ENCODE assay signal across 19 cellular contexts in genomic region chr7:77476871-77477270, GRCh38.
DNase-seq lines count a peak whose midpoint lies in the region; ATAC-seq, FAIRE-seq and TF ChIP-seq lines count a peak whose summit lies in the region.
"Had no signal": no experiment of that assay in that cellular context is flagged by ENCODE, and none has a peak within 500 bp of the region (broad histone marks: within the 10 kb centered on the region; RNA-seq: fewer than 3 reads in every experiment).

No MANE protein-coding gene starts in this region.

- no peaks in the 10 kb centered on the region for H3K36me3 ChIP-seq in HCT116 (ENCODE audit: control insufficient read depth in 1 of 2, insufficient read depth in 2 of 2, low read length in 2 of 2)
- no peaks in the 10 kb centered on the region for H3K36me3 ChIP-seq in CD8-positive, alpha-beta T cell (ENCODE audit: insufficient read depth, low read length)

- no peaks in the 10 kb centered on the region for H3K9me3 Mint-ChIP-seq in neural crest cell
- H3K9me3 Mint-ChIP-seq in CD8-positive, alpha-beta T cell = no peaks in the 10 kb centered on the region

- POLR2A ChIA-PET in A549 (lab: Yijun Ruan, JAX) = no interaction called here
- POLR2A ChIA-PET in HCT116 (lab: Charles Lee) = no interaction called here
- POLR2A ChIA-PET in CD8-positive, alpha-beta T cell (lab: Charles Lee) = no interaction called here

- RAD21 ChIA-PET in HCT116 (lab: Charles Lee; ENCODE audit: low non-redundant PET in 1 of 2, low total read pairs in 2 of 2, uncharacterized antibody in 2 of 2, unreplicated experiment in 2 of 2) = no interaction called here

- H3K9me2 ChIP-seq in HCT116 (ENCODE audit: insufficient read depth) = no peaks in the 10 kb centered on the region

- no peaks in the 10 kb centered on the region for H3K9me3 ChIP-seq in A549
- no peaks in the 10 kb centered on the region for H3K9me3 ChIP-seq in HCT116 (ENCODE audit: control insufficient read depth in 1 of 2, insufficient read depth in 1 of 2, low read depth in 1 of 2, low read length in 2 of 2)
- no peaks in the 10 kb centered on the region for H3K9me3 ChIP-seq in CD8-positive, alpha-beta T cell (ENCODE audit: low read length)
- H3K9me3 ChIP-seq: Caco-2 had no signal

- H3K27ac Mint-ChIP-seq in neural crest cell (ENCODE audit: unreplicated experiment) = peak overlapping the region; percentile 7
- no peak overlapping the region for H3K27ac Mint-ChIP-seq in CD8-positive, alpha-beta T cell

- ATAC-seq in A549 = no peak
- no peak for ATAC-seq in HCT116
- peak; percentile 19; the same call in 1 of the 3 replicates for ATAC-seq in SK-N-SH treated with all-trans-retinoic acid at 6 μM for 48 hours
- no peak for ATAC-seq in CD8-positive, alpha-beta T cell
- no peak for ATAC-seq in HG03457 (IDR thresholded peaks at IDR 0.05; ENCODE audit: unreplicated experiment)
- ATAC-seq: GM12878 had no signal

- intact Hi-C loops in HCT116 (cut with micrococcal nuclease) = no loop called here
- intact Hi-C loops in CD8-positive, alpha-beta T cell (cut with DNase I, micrococcal nuclease) = no loop called here

- no peak for TF ChIP-seq RAD21 in A549 (conservative IDR thresholded peaks at IDR 0.05 in 1 of 2, IDR thresholded peaks at IDR 0.05 in 1 of 2)
- TF ChIP-seq RAD21 in HCT116 (IDR thresholded peaks at IDR 0.05; ENCODE audit: low read depth) = no peak

- H4K20me1 ChIP-seq in HCT116 (ENCODE audit: insufficient read depth) = no peaks in the 10 kb centered on the region

- peak overlapping the region; percentile 85 to 93 for H3K27ac ChIP-seq in A549
- no peak overlapping the region for H3K27ac ChIP-seq in HCT116 (ENCODE audit: low read depth, low read length)
- no peak overlapping the region for H3K27ac ChIP-seq in CD8-positive, alpha-beta T cell (ENCODE audit: low read depth, low read length)

- CTCF ChIA-PET in A549 (lab: Yijun Ruan, JAX) = interaction anchor here (0.7 to 2.5 kb wide), 3 partner anchors 10 to 47 kb away, joined by 3 to 10 read pairs (median 3); no protein-coding TSS in a partner anchor
- CTCF ChIA-PET in HCT116 (lab: Charles Lee) = no interaction called here
- CTCF ChIA-PET in CD8-positive, alpha-beta T cell (lab: Charles Lee) = no interaction called here

- H3K4me1 ChIP-seq in A549 = peaks cover 53% of the 10 kb centered on the region
- no peaks in the 10 kb centered on the region for H3K4me1 ChIP-seq in HCT116 (ENCODE audit: control insufficient read depth in 1 of 2, insufficient read depth in 2 of 2, low read length in 2 of 2)
- peaks cover 6% of the 10 kb centered on the region for H3K4me1 ChIP-seq in CD8-positive, alpha-beta T cell (ENCODE audit: insufficient read depth, low read length)

- no peaks in the 10 kb centered on the region for H3K79me2 ChIP-seq in HCT116 (ENCODE audit: insufficient read depth, low read length)

- TF ChIP-seq CTCF in A549 (IDR thresholded peaks at IDR 0.05) (no peak), HCT116 (IDR thresholded peaks at IDR 0.05 in 2 of 3, conservative IDR thresholded peaks at IDR 0.05 in 1 of 3; ENCODE audit: borderline replicate concordance in 1 of 3, insufficient read depth in 1 of 3, low read depth in 2 of 3, low read length in 2 of 3) (no peak), neural crest cell (conservative IDR thresholded peaks at IDR 0.05) (no peak)
- no peak for TF ChIP-seq CTCF in CD8-positive, alpha-beta T cell (IDR thresholded peaks at IDR 0.05)

- no peaks in the 10 kb centered on the region for H3K27me3 ChIP-seq in HCT116 (ENCODE audit: insufficient read depth, low read length)
- no peaks in the 10 kb centered on the region for H3K27me3 ChIP-seq in CD8-positive, alpha-beta T cell (ENCODE audit: insufficient read depth, low read length)

- H3K4me1 Mint-ChIP-seq in neural crest cell = peaks cover 13% of the 10 kb centered on the region
- peaks cover 7% of the 10 kb centered on the region for H3K4me1 Mint-ChIP-seq in CD8-positive, alpha-beta T cell (ENCODE audit: low read depth)

- no peak for TF ChIP-seq POLR2A in A549 (IDR thresholded peaks at IDR 0.05; ENCODE audit: low read length)
- no peak for TF ChIP-seq POLR2A in HCT116 (IDR thresholded peaks at IDR 0.05; ENCODE audit: borderline replicate concordance, extremely low read depth, insufficient read depth, insufficient read length)

- H3K9ac ChIP-seq in HCT116 (ENCODE audit: low read length) = no peak overlapping the region

- no peak overlapping the region for H3K4me3 Mint-ChIP-seq in neural crest cell
- H3K4me3 Mint-ChIP-seq in CD8-positive, alpha-beta T cell = no peak overlapping the region
- H3K4me3 Mint-ChIP-seq: CD4-positive, alpha-beta memory T cell had no signal

- H3K4me2 ChIP-seq in A549 = 0 out of 3 replicates have a peak overlapping the region, but pooled peaks have one; percentile 2
- no peak overlapping the region for H3K4me2 ChIP-seq in HCT116 (ENCODE audit: low read length)

- FAIRE-seq in A549 (lab: Jason Lieb, UNC) = no peak
- FAIRE-seq: GM12878, GM18507, H1 had no signal

- no peak for TF ChIP-seq EP300 in A549 (IDR thresholded peaks at IDR 0.05)

- H3K27me3 Mint-ChIP-seq in neural crest cell (ENCODE audit: low read depth) = no peaks in the 10 kb centered on the region
- no peaks in the 10 kb centered on the region for H3K27me3 Mint-ChIP-seq in CD8-positive, alpha-beta T cell (ENCODE audit: low read depth)

- DNase-seq in A549 (ENCODE audit: low read depth in 1 of 2, low spot score in 1 of 2) = no peak
- DNase-seq in HCT116 (ENCODE audit: low read depth, low spot score) = no peak
- no peak for DNase-seq in neural crest cell (ENCODE audit: low read depth, low spot score)
- DNase-seq in CD8-positive, alpha-beta T cell = no peak
- DNase-seq in foreskin melanocyte = no peak
- DNase-seq: 8988T; C1 segment of cervical spinal cord; Caco-2; CD4-positive, alpha-beta memory T cell; DMS153; EL; GDM1; H7; HCEC 1CT had no signal

- WGBS in A549 (ENCODE audit: missing lambda C conversion rate) = 73% methylated on average over 3 of the region's 3 CpGs

- no peaks in the 10 kb centered on the region for H3K36me3 Mint-ChIP-seq in neural crest cell (ENCODE audit: low read depth)
- H3K36me3 Mint-ChIP-seq in CD8-positive, alpha-beta T cell = no peaks in the 10 kb centered on the region
- H3K36me3 Mint-ChIP-seq: CD4-positive, alpha-beta memory T cell had no signal

- no TSS peak for BruUV-seq in HCT116 (replicated peaks; lab: Mats Ljungman, UMichigan)

- H2AFZ ChIP-seq in HCT116 (ENCODE audit: low read depth, low read length, poor library complexity, severe bottlenecking) = peak overlapping the region; percentile 32

- H3K4me3 ChIP-seq in A549 = no peak overlapping the region
- H3K4me3 ChIP-seq in HCT116 (replicated peaks in 1 of 2; ENCODE audit: low read depth in 1 of 2, low read length in 2 of 2) = no peak overlapping the region
- no peak overlapping the region for H3K4me3 ChIP-seq in CD8-positive, alpha-beta T cell (ENCODE audit: low read depth, low read length)
- H3K4me3 ChIP-seq: GM12878 had no signal

TF ChIP-seq in A549, 52 proteins besides CTCF, POLR2A, EP300 and RAD21 (continues in another document):
- TF ChIP-seq HOXB13 (CRISPR knock-in tag; IDR thresholded peaks at IDR 0.05; ENCODE audit: low read depth) = no peak
- TF ChIP-seq TFCP2L1 (CRISPR knock-in tag; IDR thresholded peaks at IDR 0.05) = no peak
- TF ChIP-seq ELK1 (IDR thresholded peaks at IDR 0.05; ENCODE audit: low read depth, low read length) = no peak

TF ChIP-seq in HCT116, 20 proteins besides CTCF, POLR2A, EP300 and RAD21 (continues in another document):
- TF ChIP-seq EZH2 (IDR thresholded peaks at IDR 0.05) (no peak), ELF1 (IDR thresholded peaks at IDR 0.05; ENCODE audit: borderline replicate concordance, low read depth) (no peak), ATF3 (IDR thresholded peaks at IDR 0.05) (no peak), FOSL1 (IDR thresholded peaks at IDR 0.05; ENCODE audit: low read depth) (no peak), ZNF274 (IDR thresholded peaks at IDR 0.05; ENCODE audit: low read depth, low read length) (no peak), SRF (IDR thresholded peaks at IDR 0.05; ENCODE audit: low read depth) (no peak), MAX (IDR thresholded peaks at IDR 0.05) (no peak), TCF7L2 (IDR thresholded peaks at IDR 0.05; ENCODE audit: borderline replicate concordance, extremely low read depth, insufficient read depth, insufficient read length) (no peak), YY1 (IDR thresholded peaks at IDR 0.05; ENCODE audit: extremely low read depth, insufficient replicate concordance, low read depth, low read length) (no peak), SP1 (IDR thresholded peaks at IDR 0.05; ENCODE audit: low read depth) (no peak)

TF ChIP-seq in SK-N-SH treated with all-trans-retinoic acid at 6 μM for 48 hours, 23 proteins besides CTCF, POLR2A, EP300 and RAD21 (continues in another document):
- no peak for TF ChIP-seq ZNF565 (CRISPR knock-in tag; conservative IDR thresholded peaks at IDR 0.05; ENCODE audit: low read depth)
- no peak for TF ChIP-seq RARB (CRISPR knock-in tag; IDR thresholded peaks at IDR 0.05)
- TF ChIP-seq, protein P1, sequence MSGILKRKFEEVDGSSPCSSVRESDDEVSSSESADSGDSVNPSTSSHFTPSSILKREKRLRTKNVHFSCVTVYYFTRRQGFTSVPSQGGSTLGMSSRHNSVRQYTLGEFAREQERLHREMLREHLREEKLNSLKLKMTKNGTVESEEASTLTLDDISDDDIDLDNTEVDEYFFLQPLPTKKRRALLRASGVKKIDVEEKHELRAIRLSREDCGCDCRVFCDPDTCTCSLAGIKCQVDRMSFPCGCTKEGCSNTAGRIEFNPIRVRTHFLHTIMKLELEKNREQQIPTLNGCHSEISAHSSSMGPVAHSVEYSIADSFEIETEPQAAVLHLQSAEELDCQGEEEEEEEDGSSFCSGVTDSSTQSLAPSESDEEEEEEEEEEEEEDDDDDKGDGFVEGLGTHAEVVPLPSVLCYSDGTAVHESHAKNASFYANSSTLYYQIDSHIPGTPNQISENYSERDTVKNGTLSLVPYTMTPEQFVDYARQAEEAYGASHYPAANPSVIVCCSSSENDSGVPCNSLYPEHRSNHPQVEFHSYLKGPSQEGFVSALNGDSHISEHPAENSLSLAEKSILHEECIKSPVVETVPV (CRISPR knock-in tag; IDR thresholded peaks at IDR 0.05) = peak; percentile 79; the same call in 1 of the 2 replicates
- TF ChIP-seq ZFP30 (CRISPR knock-in tag; IDR thresholded peaks at IDR 0.05) = no peak
- TF ChIP-seq TCF4 (CRISPR knock-in tag; IDR thresholded peaks at IDR 0.05; ENCODE audit: borderline replicate concordance) = peak; percentile 91
- TF ChIP-seq, protein P2, sequence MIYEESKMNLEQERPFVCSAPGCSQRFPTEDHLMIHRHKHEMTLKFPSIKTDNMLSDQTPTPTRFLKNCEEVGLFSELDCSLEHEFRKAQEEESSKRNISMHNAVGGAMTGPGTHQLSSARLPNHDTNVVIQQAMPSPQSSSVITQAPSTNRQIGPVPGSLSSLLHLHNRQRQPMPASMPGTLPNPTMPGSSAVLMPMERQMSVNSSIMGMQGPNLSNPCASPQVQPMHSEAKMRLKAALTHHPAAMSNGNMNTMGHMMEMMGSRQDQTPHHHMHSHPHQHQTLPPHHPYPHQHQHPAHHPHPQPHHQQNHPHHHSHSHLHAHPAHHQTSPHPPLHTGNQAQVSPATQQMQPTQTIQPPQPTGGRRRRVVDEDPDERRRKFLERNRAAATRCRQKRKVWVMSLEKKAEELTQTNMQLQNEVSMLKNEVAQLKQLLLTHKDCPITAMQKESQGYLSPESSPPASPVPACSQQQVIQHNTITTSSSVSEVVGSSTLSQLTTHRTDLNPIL (CRISPR knock-in tag; IDR thresholded peaks at IDR 0.05; ENCODE audit: low read depth) = peak; percentile 77; the same call in 1 of the 2 replicates

Comparison
In these comparisons a context has a peak if more than half of its experiments do, and no peak if none do; other contexts are left out.
1. H3K27ac ChIP-seq: peak in A549 (2 of 2); none in HCT116 (single experiment) and CD8-positive, alpha-beta T cell (single experiment).